In the genomic region with DNA sequence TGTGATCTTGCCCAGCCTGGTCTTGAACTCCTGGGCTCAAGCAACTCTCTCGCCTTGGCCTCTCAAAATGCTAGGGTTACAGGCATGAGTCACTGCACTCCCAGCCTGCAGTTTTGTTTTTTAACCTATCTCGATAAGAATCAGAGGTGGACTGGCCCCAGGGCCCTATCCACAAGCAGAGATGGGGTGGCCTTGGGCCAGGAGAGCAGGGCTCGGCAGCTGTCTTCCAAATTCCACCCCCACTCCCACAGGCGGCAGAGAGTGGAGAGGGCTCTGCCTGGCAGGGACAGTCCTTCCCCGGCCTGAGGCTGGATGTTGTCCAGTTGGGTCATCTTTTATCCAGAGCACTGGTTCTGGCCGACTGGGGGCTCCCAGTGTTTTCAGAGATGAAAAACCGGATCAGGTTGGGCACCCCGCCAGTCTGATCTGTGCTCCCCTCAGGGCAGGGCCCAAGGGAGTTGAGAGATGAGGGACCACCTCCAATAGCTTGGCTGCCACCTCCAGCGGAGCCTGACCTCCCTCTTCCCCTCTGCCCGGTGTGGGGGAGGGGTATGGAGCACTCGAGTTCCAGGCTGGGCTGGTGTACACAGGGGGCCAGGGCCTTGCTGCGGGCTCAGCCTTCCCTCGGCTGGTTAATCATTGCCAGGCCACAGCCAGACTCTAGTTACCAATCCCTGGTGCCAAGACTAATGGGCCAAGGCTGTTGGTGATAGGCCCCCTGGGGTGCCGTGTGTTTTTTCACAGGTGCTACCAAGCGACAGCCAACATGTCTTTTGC, we compare ENCODE assay signal across 1 cellular context.
TF ChIP-seq lines count a peak whose summit lies in the region.

No MANE protein-coding gene starts in this region.

TF ChIP-seq in SK-N-SH treated with all-trans-retinoic acid at 6 μM for 48 hours, 23 proteins besides CTCF, POLR2A, EP300 and RAD21 (continued from another document):
- TF ChIP-seq, protein P1, sequence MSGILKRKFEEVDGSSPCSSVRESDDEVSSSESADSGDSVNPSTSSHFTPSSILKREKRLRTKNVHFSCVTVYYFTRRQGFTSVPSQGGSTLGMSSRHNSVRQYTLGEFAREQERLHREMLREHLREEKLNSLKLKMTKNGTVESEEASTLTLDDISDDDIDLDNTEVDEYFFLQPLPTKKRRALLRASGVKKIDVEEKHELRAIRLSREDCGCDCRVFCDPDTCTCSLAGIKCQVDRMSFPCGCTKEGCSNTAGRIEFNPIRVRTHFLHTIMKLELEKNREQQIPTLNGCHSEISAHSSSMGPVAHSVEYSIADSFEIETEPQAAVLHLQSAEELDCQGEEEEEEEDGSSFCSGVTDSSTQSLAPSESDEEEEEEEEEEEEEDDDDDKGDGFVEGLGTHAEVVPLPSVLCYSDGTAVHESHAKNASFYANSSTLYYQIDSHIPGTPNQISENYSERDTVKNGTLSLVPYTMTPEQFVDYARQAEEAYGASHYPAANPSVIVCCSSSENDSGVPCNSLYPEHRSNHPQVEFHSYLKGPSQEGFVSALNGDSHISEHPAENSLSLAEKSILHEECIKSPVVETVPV (CRISPR knock-in tag; IDR thresholded peaks at IDR 0.05), result no peak
- TF ChIP-seq ARNTL (CRISPR knock-in tag; IDR thresholded peaks at IDR 0.05; ENCODE audit: borderline replicate concordance, low read depth) (no peak), OSR1 (CRISPR knock-in tag; IDR thresholded peaks at IDR 0.05) (no peak), PPARA (CRISPR knock-in tag; IDR thresholded peaks at IDR 0.05; ENCODE audit: borderline replicate concordance) (no peak), ZC3H10 (CRISPR knock-in tag; IDR thresholded peaks at IDR 0.05) (no peak), ZFP30 (CRISPR knock-in tag; IDR thresholded peaks at IDR 0.05) (no peak), TOX (CRISPR knock-in tag; IDR thresholded peaks at IDR 0.05; ENCODE audit: borderline replicate concordance) (no peak), ESRRG (CRISPR knock-in tag; IDR thresholded peaks at IDR 0.05) (no peak), RARB (CRISPR knock-in tag; IDR thresholded peaks at IDR 0.05) (no peak)
- TF ChIP-seq, protein P2, sequence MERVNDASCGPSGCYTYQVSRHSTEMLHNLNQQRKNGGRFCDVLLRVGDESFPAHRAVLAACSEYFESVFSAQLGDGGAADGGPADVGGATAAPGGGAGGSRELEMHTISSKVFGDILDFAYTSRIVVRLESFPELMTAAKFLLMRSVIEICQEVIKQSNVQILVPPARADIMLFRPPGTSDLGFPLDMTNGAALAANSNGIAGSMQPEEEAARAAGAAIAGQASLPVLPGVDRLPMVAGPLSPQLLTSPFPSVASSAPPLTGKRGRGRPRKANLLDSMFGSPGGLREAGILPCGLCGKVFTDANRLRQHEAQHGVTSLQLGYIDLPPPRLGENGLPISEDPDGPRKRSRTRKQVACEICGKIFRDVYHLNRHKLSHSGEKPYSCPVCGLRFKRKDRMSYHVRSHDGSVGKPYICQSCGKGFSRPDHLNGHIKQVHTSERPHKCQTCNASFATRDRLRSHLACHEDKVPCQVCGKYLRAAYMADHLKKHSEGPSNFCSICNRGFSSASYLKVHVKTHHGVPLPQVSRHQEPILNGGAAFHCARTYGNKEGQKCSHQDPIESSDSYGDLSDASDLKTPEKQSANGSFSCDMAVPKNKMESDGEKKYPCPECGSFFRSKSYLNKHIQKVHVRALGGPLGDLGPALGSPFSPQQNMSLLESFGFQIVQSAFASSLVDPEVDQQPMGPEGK (CRISPR knock-in tag; IDR thresholded peaks at IDR 0.05; ENCODE audit: borderline replicate concordance), result no peak
- TF ChIP-seq, protein P3, sequence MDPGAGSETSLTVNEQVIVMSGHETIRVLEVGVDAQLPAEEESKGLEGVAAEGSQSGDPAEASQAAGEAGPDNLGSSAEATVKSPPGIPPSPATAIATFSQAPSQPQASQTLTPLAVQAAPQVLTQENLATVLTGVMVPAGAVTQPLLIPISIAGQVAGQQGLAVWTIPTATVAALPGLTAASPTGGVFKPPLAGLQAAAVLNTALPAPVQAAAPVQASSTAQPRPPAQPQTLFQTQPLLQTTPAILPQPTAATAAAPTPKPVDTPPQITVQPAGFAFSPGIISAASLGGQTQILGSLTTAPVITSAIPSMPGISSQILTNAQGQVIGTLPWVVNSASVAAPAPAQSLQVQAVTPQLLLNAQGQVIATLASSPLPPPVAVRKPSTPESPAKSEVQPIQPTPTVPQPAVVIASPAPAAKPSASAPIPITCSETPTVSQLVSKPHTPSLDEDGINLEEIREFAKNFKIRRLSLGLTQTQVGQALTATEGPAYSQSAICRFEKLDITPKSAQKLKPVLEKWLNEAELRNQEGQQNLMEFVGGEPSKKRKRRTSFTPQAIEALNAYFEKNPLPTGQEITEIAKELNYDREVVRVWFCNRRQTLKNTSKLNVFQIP (CRISPR knock-in tag; IDR thresholded peaks at IDR 0.05; ENCODE audit: borderline replicate concordance, low read depth), result no peak
